Comparison of ENCODE assay signal across 13 cellular contexts in genomic region chr9:68500457-68501158, GRCh38. TPM values are rescaled to one million over a fixed set of nuclear protein-coding genes. Genes with fewer than 3 reads are reported as not detected.
DNase-seq lines count a peak whose midpoint lies in the region; ATAC-seq and TF ChIP-seq lines count a peak whose summit lies in the region.
"Had no signal": no experiment of that assay in that cellular context is flagged by ENCODE, and none has a peak within 500 bp of the region (broad histone marks: within the 10 kb centered on the region; RNA-seq: fewer than 3 reads in every experiment).

No MANE protein-coding gene starts in this region.

- H3K4me1 ChIP-seq in RWPE2 (ENCODE audit: insufficient read depth, poor library complexity, severe bottlenecking) (no peaks in the 10 kb centered on the region), left ventricle myocardium inferior (peaks cover 85% of the 10 kb centered on the region), BE2C (no peaks in the 10 kb centered on the region)

- H3K27ac ChIP-seq in RWPE2 (ENCODE audit: poor library complexity, severe bottlenecking) (no peak overlapping the region), left ventricle myocardium inferior (replicated peaks) (peak overlapping the region; percentile 86)

- intact Hi-C loops in left ventricle myocardium inferior (cut with micrococcal nuclease) = loop anchor here (10.0 kb wide), 1 partner anchor 76 kb away; no protein-coding TSS in a partner anchor

- H3K4me3 ChIP-seq in RWPE2 (ENCODE audit: severe bottlenecking) = no peak overlapping the region
- H3K4me3 ChIP-seq in left ventricle myocardium inferior = no peak overlapping the region
- no peak overlapping the region for H3K4me3 ChIP-seq in retinal pigment epithelial cell (ENCODE audit: low read length)
- no peak overlapping the region for H3K4me3 ChIP-seq in BE2C (ENCODE audit: low read depth, low read length)
- H3K4me3 ChIP-seq: HAP-1 had no signal

- peak; percentile 25 for DNase-seq in G401 (ENCODE audit: low spot score)
- DNase-seq in RWPE2 (ENCODE audit: low spot score) = no peak
- no peak for DNase-seq in left ventricle myocardium inferior
- DNase-seq in retinal pigment epithelial cell (ENCODE audit: low read depth) = peak; percentile 74
- DNase-seq in stimulated activated CD4-positive, alpha-beta T cell treated with anti-CD3 and anti-CD28 coated beads, Interleukin-2, amount 100 ng/mL, for 48 hours = no peak
- no peak for DNase-seq in DMS114 treated with DMSO at 0.1 percent for 48 hours (lab: John Stamatoyannopoulos, UW; ENCODE audit: unreplicated experiment)
- no peak for DNase-seq in BE2C
- DNase-seq: DMS 273 treated with DMSO at 0.1 percent for 48 hours, NCI-H2107, retina, T-cell had no signal

- peak; percentile 76 for ATAC-seq in RWPE2 (ENCODE audit: low read depth)
- no peak for ATAC-seq in GM19397 (IDR thresholded peaks at IDR 0.05; ENCODE audit: unreplicated experiment)
- ATAC-seq: T-cell had no signal

- in situ Hi-C loops in G401 (cut with HindIII; ENCODE audit: low sequenced_read_pairs) = no loop called here

- TF ChIP-seq CTCF in RWPE2 (IDR thresholded peaks at IDR 0.05; ENCODE audit: poor library complexity, severe bottlenecking) = no peak
- TF ChIP-seq CTCF in left ventricle myocardium inferior (IDR thresholded peaks at IDR 0.05; ENCODE audit: borderline replicate concordance) = no peak
- no peak for TF ChIP-seq CTCF in retinal pigment epithelial cell (conservative IDR thresholded peaks at IDR 0.05; ENCODE audit: low read depth, low read length)
- TF ChIP-seq CTCF in BE2C (IDR thresholded peaks at IDR 0.05; ENCODE audit: low read depth, low read length) = no peak

- H3K9me3 ChIP-seq in RWPE2 (ENCODE audit: severe bottlenecking) (no peaks in the 10 kb centered on the region), left ventricle myocardium inferior (replicated peaks) (no peaks in the 10 kb centered on the region), BE2C (no peaks in the 10 kb centered on the region)
- H3K9me3 ChIP-seq: HAP-1 had no signal

- H3K27me3 ChIP-seq in RWPE2 (ENCODE audit: insufficient read depth, poor library complexity, severe bottlenecking) (no peaks in the 10 kb centered on the region), left ventricle myocardium inferior (ENCODE audit: low read depth) (no peaks in the 10 kb centered on the region), BE2C (no peaks in the 10 kb centered on the region)

- no peaks in the 10 kb centered on the region for H3K36me3 ChIP-seq in RWPE2 (ENCODE audit: low read depth)
- peaks cover 47% of the 10 kb centered on the region for H3K36me3 ChIP-seq in left ventricle myocardium inferior
- no peaks in the 10 kb centered on the region for H3K36me3 ChIP-seq in BE2C
- H3K36me3 ChIP-seq: HAP-1 had no signal

RNA-seq across cellular contexts. Expression of gene TMEM252, which starts 40.1 kb away (rescaled TPM):
- not detected in 2 replicates for total RNA-seq in G401 (2014; rRNA removed; shearing (Covaris generic))
- total RNA-seq in left ventricle myocardium inferior = not detected
- polyA plus RNA-seq in BE2C (2012; ENCODE audit: insufficient read depth, insufficient read length, low read depth) = not detected
- total RNA-seq: T-cell had no signal

Comparison
In these comparisons a context has a peak if more than half of its experiments do, and no peak if none do; other contexts are left out.
1. DNase-seq: peak in G401 (single experiment) and retinal pigment epithelial cell (single experiment); none in RWPE2 (single experiment), left ventricle myocardium inferior (single experiment), stimulated activated CD4-positive, alpha-beta T cell treated with anti-CD3 and anti-CD28 coated beads, Interleukin-2, amount 100 ng/mL, for 48 hours (0 of 2), DMS114 treated with DMSO at 0.1 percent for 48 hours (single experiment) and BE2C (single experiment).